In the genomic region with DNA sequence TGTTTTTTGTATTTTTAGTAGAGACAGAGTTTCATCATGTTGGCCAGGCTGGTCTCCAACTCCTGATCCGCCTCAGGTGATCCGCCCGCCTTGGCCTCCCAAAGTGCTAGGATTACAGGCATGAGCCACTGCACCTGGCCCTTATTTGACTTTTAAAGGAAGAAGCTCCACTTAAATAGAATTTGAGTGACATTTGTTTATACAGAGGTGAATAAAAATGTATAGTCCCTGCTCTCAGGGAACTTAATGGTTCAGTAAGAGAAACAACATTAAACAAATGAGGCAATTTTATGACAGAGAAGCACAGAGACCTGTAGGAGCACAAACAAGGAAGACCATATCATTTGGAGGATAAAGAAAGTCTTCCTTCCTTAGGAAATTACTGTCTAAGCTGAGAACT, we compare ENCODE assay signal across 11 cellular contexts.
DNase-seq lines count a peak whose midpoint lies in the region; ATAC-seq, FAIRE-seq and TF ChIP-seq lines count a peak whose summit lies in the region.
"Had no signal": no experiment of that assay in that cellular context is flagged by ENCODE, and none has a peak within 500 bp of the region (broad histone marks: within the 10 kb centered on the region; RNA-seq: fewer than 3 reads in every experiment).

No MANE protein-coding gene starts in this region.

- H3K27ac Mint-ChIP-seq in activated naive CD4-positive, alpha-beta T cell treated with anti-CD3 and anti-CD28 coated beads, Interleukin-2, amount 50 U/mL, for 72 hours = peak overlapping the region; percentile 16 to 64
- no peak overlapping the region for H3K27ac Mint-ChIP-seq in progenitor cell of endocrine pancreas

- intact Hi-C loops in GM12878 (cut with micrococcal nuclease; ENCODE audit: unreplicated experiment) = loop anchor here (2.0 kb wide), 2 partner anchors 41 to 83 kb away; no protein-coding TSS in a partner anchor
- intact Hi-C loops in upper lobe of right lung (cut with DNase I) = no loop called here

- no peak overlapping the region for H3K9ac ChIP-seq in GM12878 (ENCODE audit: control insufficient read depth, insufficient read depth, low read length)

- POLR2A ChIA-PET in GM12878 (lab: Charles Lee) = interaction anchor here (0.7 to 11.3 kb wide), 14 partner anchors 10 to 238 kb away, joined by 3 to 262 read pairs (median 6); no protein-coding TSS in a partner anchor

- in situ Hi-C loops in GM12878 (cut with MboI) = loop anchor here (25.0 kb wide), 1 partner anchor 1870 kb away; no protein-coding TSS in a partner anchor

- no peak for FAIRE-seq in GM12878 (lab: Jason Lieb, UNC)

- no peak for ATAC-seq in activated naive CD4-positive, alpha-beta T cell treated with anti-CD3 and anti-CD28 coated beads, Interleukin-2, amount 50 U/mL, for 72 hours
- ATAC-seq in GM12878 (no peak), thoracic aorta (ENCODE audit: insufficient number of reproducible peaks, low FRiP score, low read depth) (no peak), upper lobe of right lung (no peak)

- H3K4me2 ChIP-seq in GM12878 (ENCODE audit: control insufficient read depth, insufficient read depth) = peak overlapping the region; percentile 58

- no peak overlapping the region for H3K4me3 Mint-ChIP-seq in progenitor cell of endocrine pancreas (ENCODE audit: low read depth)

- peak overlapping the region; percentile 37 for H3K4me3 ChIP-seq in GM12878
- H3K4me3 ChIP-seq in thoracic aorta = no peak overlapping the region
- no peak overlapping the region for H3K4me3 ChIP-seq in upper lobe of right lung
- H3K4me3 ChIP-seq: right atrium auricular region had no signal

- H3K79me2 ChIP-seq in GM12878 (ENCODE audit: control insufficient read depth, insufficient read depth, low read length) = peaks cover 80% of the 10 kb centered on the region

- peaks cover 8 to 47% of the 10 kb centered on the region in 2 donors for H3K36me3 Mint-ChIP-seq in activated naive CD4-positive, alpha-beta T cell treated with anti-CD3 and anti-CD28 coated beads, Interleukin-2, amount 50 U/mL, for 72 hours
- peaks cover 4% of the 10 kb centered on the region for H3K36me3 Mint-ChIP-seq in progenitor cell of endocrine pancreas (ENCODE audit: insufficient read depth)

- TF ChIP-seq RAD21 in GM12878 (IDR thresholded peaks at IDR 0.05; ENCODE audit: insufficient read depth, low read depth, low read length) = no peak

- BruUV-seq in GM12878 (replicated peaks; lab: Mats Ljungman, UMichigan) = no TSS peak

- DNase-seq in activated naive CD4-positive, alpha-beta T cell treated with anti-CD3 and anti-CD28 coated beads, Interleukin-2, amount 50 U/mL, for 72 hours (ENCODE audit: low spot score in 2 of 2) = no peak
- no peak for DNase-seq in activated naive CD4-positive, alpha-beta T cell treated with anti-CD3 and anti-CD28 coated beads, Interleukin-2, amount 50 U/mL, for 16 hours
- DNase-seq in NCI-H146 treated with DMSO at 0.1 percent for 48 hours (lab: John Stamatoyannopoulos, UW; ENCODE audit: unreplicated experiment) (peak; percentile 9), GM12878 (ENCODE audit: low read depth, low spot score) (no peak), thoracic aorta (ENCODE audit: low spot score) (no peak), NCI-H2081 (lab: John Stamatoyannopoulos, UW) (no peak), upper lobe of right lung (no peak), progenitor cell of endocrine pancreas (ENCODE audit: low spot score, unreplicated experiment) (no peak)
- DNase-seq: hippocampal formation, NCI-H524 treated with DMSO at 0.1 percent for 48 hours had no signal

- CTCF ChIA-PET in GM12878 (lab: Yijun Ruan, JAX) = interaction anchor here (0.6 to 14.4 kb wide), 28 partner anchors 10 to 254 kb away, joined by 3 to 597 read pairs (median 4); no protein-coding TSS in a partner anchor

- peaks cover 7% of the 10 kb centered on the region in 2 donors for H3K9me3 Mint-ChIP-seq in activated naive CD4-positive, alpha-beta T cell treated with anti-CD3 and anti-CD28 coated beads, Interleukin-2, amount 50 U/mL, for 72 hours
- no peaks in the 10 kb centered on the region for H3K9me3 Mint-ChIP-seq in progenitor cell of endocrine pancreas (ENCODE audit: low read depth)

- SMC1A ChIA-PET in GM12878 (lab: Charles Lee; ENCODE audit: uncharacterized antibody, unreplicated experiment) = interaction anchor here (0.6 to 14.0 kb wide), 29 partner anchors 10 to 324 kb away, joined by 3 to 460 read pairs (median 5); no protein-coding TSS in a partner anchor

- peaks cover 14 to 30% of the 10 kb centered on the region in 2 experiments for H3K36me3 ChIP-seq in GM12878 (ENCODE audit: control insufficient read depth in 2 of 2, insufficient read depth in 2 of 2, low read length in 1 of 2)
- H3K36me3 ChIP-seq in thoracic aorta = peaks cover 16% of the 10 kb centered on the region
- peaks cover 27% of the 10 kb centered on the region for H3K36me3 ChIP-seq in upper lobe of right lung

- H3K4me1 ChIP-seq in GM12878 (ENCODE audit: control insufficient read depth, insufficient read depth, low read length) (peaks cover 52% of the 10 kb centered on the region), thoracic aorta (ENCODE audit: control insufficient read depth in 1 of 2, low read depth in 2 of 2) (peaks cover 29 to 80% of the 10 kb centered on the region in 2 donors), upper lobe of right lung (peaks cover 44% of the 10 kb centered on the region)

- peaks cover 1% of the 10 kb centered on the region for H3K4me1 Mint-ChIP-seq in progenitor cell of endocrine pancreas (ENCODE audit: low read depth)

- H3K27me3 Mint-ChIP-seq in progenitor cell of endocrine pancreas = no peaks in the 10 kb centered on the region

- H3K27ac ChIP-seq in GM12878 (ENCODE audit: control insufficient read depth, insufficient read depth) (peak overlapping the region; percentile 81), thoracic aorta (peak overlapping the region; percentile 12 to 29), upper lobe of right lung (no peak overlapping the region)

- TF ChIP-seq EP300 in GM12878 (IDR thresholded peaks at IDR 0.05; ENCODE audit: borderline replicate concordance in 1 of 2, control insufficient read depth in 1 of 2, low read depth in 2 of 2, low read length in 2 of 2) = no peak

- 88% methylated on average over 3 of the region's 3 CpGs for WGBS in GM12878 (ENCODE audit: insufficient coverage, insufficient replicate concordance, low lambda C conversion rate, missing lambda C conversion rate)

- TF ChIP-seq CTCF in GM12878 (IDR thresholded peaks at IDR 0.05 in 2 of 3, conservative IDR thresholded peaks at IDR 0.05 in 1 of 3; ENCODE audit: control insufficient read depth in 2 of 3, extremely low read depth in 1 of 3, insufficient read depth in 1 of 3, low read depth in 3 of 3, low read length in 3 of 3) = no peak
- no peak for TF ChIP-seq CTCF in thoracic aorta (IDR thresholded peaks at IDR 0.05)
- no peak for TF ChIP-seq CTCF in upper lobe of right lung (IDR thresholded peaks at IDR 0.05)
- no peak for TF ChIP-seq CTCF in progenitor cell of endocrine pancreas (IDR thresholded peaks at IDR 0.05; ENCODE audit: unreplicated experiment)

- H4K20me1 ChIP-seq in GM12878 (ENCODE audit: control insufficient read depth, insufficient read depth) = 0 out of 2 replicates have a peak, but pooled peaks cover 4% of the 10 kb centered on the region

- H2AFZ ChIP-seq in GM12878 (ENCODE audit: control insufficient read depth, low read depth, low read length) = no peak overlapping the region

- RAD21 ChIA-PET in GM12878 (lab: Charles Lee; ENCODE audit: unreplicated experiment) = interaction anchor here (0.7 to 17.2 kb wide), 23 partner anchors 11 to 568 kb away, joined by 3 to 424 read pairs (median 5); no protein-coding TSS in a partner anchor

- no peak for TF ChIP-seq POLR2A in GM12878 (IDR thresholded peaks at IDR 0.05; ENCODE audit: low read depth, low read length)

- H3K27me3 ChIP-seq in GM12878 (replicated peaks in 1 of 2; ENCODE audit: control insufficient read depth in 2 of 2, insufficient read depth in 2 of 2, low read length in 1 of 2) (no peaks in the 10 kb centered on the region), thoracic aorta (replicated peaks; ENCODE audit: insufficient read depth) (no peaks in the 10 kb centered on the region), upper lobe of right lung (no peaks in the 10 kb centered on the region)
- H3K27me3 ChIP-seq: right atrium auricular region had no signal

- H3K9me3 ChIP-seq in GM12878 (replicated peaks; ENCODE audit: control insufficient read depth, insufficient read depth, low read length) (no peaks in the 10 kb centered on the region), thoracic aorta (no peaks in the 10 kb centered on the region), upper lobe of right lung (no peaks in the 10 kb centered on the region)
- H3K9me3 ChIP-seq: right atrium auricular region had no signal

TF ChIP-seq in GM12878, 131 proteins besides CTCF, POLR2A, EP300 and RAD21:
- no peak for TF ChIP-seq KAT2A (conservative IDR thresholded peaks at IDR 0.05; ENCODE audit: control insufficient read depth, low read depth, low read length)
- TF ChIP-seq, protein P1, sequence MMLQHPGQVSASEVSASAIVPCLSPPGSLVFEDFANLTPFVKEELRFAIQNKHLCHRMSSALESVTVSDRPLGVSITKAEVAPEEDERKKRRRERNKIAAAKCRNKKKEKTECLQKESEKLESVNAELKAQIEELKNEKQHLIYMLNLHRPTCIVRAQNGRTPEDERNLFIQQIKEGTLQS (IDR thresholded peaks at IDR 0.05; ENCODE audit: borderline replicate concordance, extremely low read depth, low read depth, low read length) = no peak
- no peak for TF ChIP-seq RCOR1 (conservative IDR thresholded peaks at IDR 0.05; ENCODE audit: low read depth, low read length)
- TF ChIP-seq FOXK2 (IDR thresholded peaks at IDR 0.05) = no peak
